ENCODE assay signal across 23 cellular contexts in the genomic region with DNA sequence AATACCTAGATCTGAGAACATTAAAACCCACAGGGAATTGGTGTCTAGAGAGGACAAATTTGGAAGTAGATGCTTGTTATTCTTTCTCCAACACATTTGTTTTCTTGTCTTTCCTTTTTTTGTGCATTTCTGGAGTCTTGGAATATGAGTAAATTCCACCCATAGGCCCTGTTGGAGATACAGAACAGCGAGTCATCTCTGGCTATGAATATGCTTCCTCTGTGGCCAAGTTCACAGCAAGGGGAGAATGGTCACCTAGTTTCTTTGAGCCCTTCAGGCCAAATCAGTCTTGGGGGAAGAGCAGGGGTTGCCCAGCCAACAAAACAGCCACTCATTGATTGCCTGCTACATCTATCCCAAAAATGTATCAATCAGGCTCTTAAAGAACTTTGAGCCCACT. TPM values are rescaled to one million over a fixed set of nuclear protein-coding genes. Genes with fewer than 3 reads are reported as not detected.
DNase-seq lines count a peak whose midpoint lies in the region; ATAC-seq, FAIRE-seq and TF ChIP-seq lines count a peak whose summit lies in the region.
"Had no signal": no experiment of that assay in that cellular context is flagged by ENCODE, and none has a peak within 500 bp of the region (broad histone marks: within the 10 kb centered on the region; RNA-seq: fewer than 3 reads in every experiment).

No MANE protein-coding gene starts in this region.

- H3K27me3 ChIP-seq in foreskin keratinocyte = no peaks in the 10 kb centered on the region
- H3K27me3 ChIP-seq: body of pancreas, vagina had no signal

- DNase-seq in Daoy (ENCODE audit: low read depth) = peak; percentile 11
- peak; percentile 52 for DNase-seq in amniotic epithelial cell (ENCODE audit: low read depth)
- peak in 1 of 2 donors; percentile 23 for DNase-seq in foreskin keratinocyte
- no peak for DNase-seq in NK-92 treated with Interleukin-12 subunit alpha and Interleukin-12 subunit beta, amount 100 ng/mL, for 24 hours (lab: John Stamatoyannopoulos, UW)
- DNase-seq in SHP77 (lab: John Stamatoyannopoulos, UW) = no peak
- no peak for DNase-seq in kidney
- DNase-seq: activated CD4-positive, alpha-beta T cell treated with anti-CD3 and anti-CD28 coated beads, Interleukin-2, amount 10 ng/mL, durations not matched to agents 24 days and 14 days; activated gamma-delta T cell treated with Interleukin-2 at 50 U/mL for 16 hours; body of pancreas; CD8-positive, alpha-beta T cell; dermis blood vessel endothelial cell; Kasumi-1; naive thymus-derived CD8-positive, alpha-beta T cell; NCI-H1417 treated with DMSO at 0.1 percent for 48 hours; stimulated activated CD4-positive, alpha-beta T cell treated with anti-CD3 and anti-CD28 coated beads, Interleukin-4, amount 100 ng/mL, for 1 hour; substantia nigra; T1000 had no signal

- no peak overlapping the region for H3K27ac ChIP-seq in foreskin keratinocyte
- no peak overlapping the region for H3K27ac ChIP-seq in kidney (ENCODE audit: low read depth in 2 of 2, low read length in 2 of 2)
- H3K27ac ChIP-seq: body of pancreas, skin epidermis, vagina had no signal

- H3K36me3 ChIP-seq in kidney (ENCODE audit: control insufficient read depth in 1 of 2, insufficient read depth in 2 of 2, low read length in 2 of 2) = peaks cover 4 to 6% of the 10 kb centered on the region in 2 donors

- intact Hi-C loops in kidney (cut with DNase I) = no loop called here

- H3K9me3 ChIP-seq in kidney (ENCODE audit: control insufficient read depth in 1 of 2, low read length in 2 of 2) = no peaks in the 10 kb centered on the region
- H3K9me3 ChIP-seq: body of pancreas, vagina had no signal

- ATAC-seq in HG03432 (IDR thresholded peaks at IDR 0.05; ENCODE audit: unreplicated experiment) (peak; percentile 42), foreskin keratinocyte (peak; percentile 18), HG03135 (IDR thresholded peaks at IDR 0.05; ENCODE audit: unreplicated experiment) (no peak)
- ATAC-seq: body of pancreas; CD8-positive, alpha-beta T cell; esophagus mucosa; naive thymus-derived CD8-positive, alpha-beta T cell; SK-N-SH treated with all-trans-retinoic acid at 6 μM for 48 hours had no signal

- H3K4me1 ChIP-seq in foreskin keratinocyte (no peaks in the 10 kb centered on the region), kidney (ENCODE audit: control insufficient read depth in 1 of 2, insufficient read depth in 1 of 2, low read depth in 1 of 2, low read length in 2 of 2) (no peaks in the 10 kb centered on the region)
- H3K4me1 ChIP-seq: body of pancreas, vagina had no signal

- no peak overlapping the region for H3K9ac ChIP-seq in kidney (ENCODE audit: low read length in 2 of 2)

- TF ChIP-seq CTCF in foreskin keratinocyte (conservative IDR thresholded peaks at IDR 0.05) (no peak), kidney (IDR thresholded peaks at IDR 0.05; ENCODE audit: borderline replicate concordance, extremely low read depth, insufficient read depth) (no peak)

- no peak for FAIRE-seq in kidney (lab: Jason Lieb, UNC)

- H3K4me3 ChIP-seq in kidney (ENCODE audit: low read length in 2 of 2) = no peak overlapping the region
- H3K4me3 ChIP-seq: body of pancreas, skin epidermis, vagina had no signal

RNA-seq across cellular contexts. Expression of a gene that starts 31.3 kb away (rescaled TPM):
- 13.9 and 16.2 TPM in 2 replicates for total RNA-seq in Daoy (2014; rRNA removed; shearing (Covaris generic))
- 10.7 and 11.7 TPM in 2 replicates for total RNA-seq in foreskin keratinocyte
- polyA plus RNA-seq in foreskin keratinocyte = 8.1 and 8.3 TPM in 2 replicates
- total RNA-seq in kidney = 23.8 TPM
- polyA plus RNA-seq in kidney (ENCODE audit: insufficient read depth, low read depth, low replicate concordance) = 4.6 TPM

RNA-seq across cellular contexts. Expression of a gene that starts 57.7 kb away (rescaled TPM):
- total RNA-seq in Daoy (2014; rRNA removed; shearing (Covaris generic)) = 37.2 and 43.8 TPM in 2 replicates
- total RNA-seq in foreskin keratinocyte = 146 TPM in 2 replicates
- 58.1 and 61.6 TPM in 2 replicates for polyA plus RNA-seq in foreskin keratinocyte
- total RNA-seq in kidney = 118 TPM
- 35.7 TPM for polyA plus RNA-seq in kidney (ENCODE audit: insufficient read depth, low read depth, low replicate concordance)

Comparison
In these comparisons a context has a peak if more than half of its experiments do, and no peak if none do; other contexts are left out.
1. DNase-seq: peak in Daoy (single experiment) and amniotic epithelial cell (single experiment); none in NK-92 treated with Interleukin-12 subunit alpha and Interleukin-12 subunit beta, amount 100 ng/mL, for 24 hours (single experiment), SHP77 (0 of 2) and kidney (single experiment).